Comparison of ENCODE assay signal across 1 cellular context in genomic region chr12:110022980-110023633, GRCh38.
TF ChIP-seq lines count a peak whose summit lies in the region.

No MANE protein-coding gene starts in this region.

TF ChIP-seq in WTC11, 78 proteins besides CTCF, POLR2A, EP300 and RAD21 (continued from another document):
- no peak for TF ChIP-seq USF1 (CRISPR knock-in tag; IDR thresholded peaks at IDR 0.05)
- no peak for TF ChIP-seq GRHL2 (CRISPR knock-in tag; IDR thresholded peaks at IDR 0.05; ENCODE audit: insufficient replicate concordance, severe bottlenecking)
- no peak for TF ChIP-seq FOXK1 (CRISPR knock-in tag; IDR thresholded peaks at IDR 0.05)
- TF ChIP-seq NR1H2 (CRISPR knock-in tag; IDR thresholded peaks at IDR 0.05) = no peak
- no peak for TF ChIP-seq ZNF671 (CRISPR knock-in tag; IDR thresholded peaks at IDR 0.05)
- no peak for TF ChIP-seq ZNF263 (CRISPR knock-in tag; IDR thresholded peaks at IDR 0.05; ENCODE audit: low read depth)
- no peak for TF ChIP-seq FOXJ3 (CRISPR knock-in tag; IDR thresholded peaks at IDR 0.05; ENCODE audit: borderline replicate concordance)
- no peak for TF ChIP-seq FOXP1 (CRISPR knock-in tag; IDR thresholded peaks at IDR 0.05; ENCODE audit: borderline replicate concordance)
- TF ChIP-seq NR2C2 (CRISPR knock-in tag; IDR thresholded peaks at IDR 0.05) = no peak
